ENCODE assay signal across 9 cellular contexts in the genomic region with DNA sequence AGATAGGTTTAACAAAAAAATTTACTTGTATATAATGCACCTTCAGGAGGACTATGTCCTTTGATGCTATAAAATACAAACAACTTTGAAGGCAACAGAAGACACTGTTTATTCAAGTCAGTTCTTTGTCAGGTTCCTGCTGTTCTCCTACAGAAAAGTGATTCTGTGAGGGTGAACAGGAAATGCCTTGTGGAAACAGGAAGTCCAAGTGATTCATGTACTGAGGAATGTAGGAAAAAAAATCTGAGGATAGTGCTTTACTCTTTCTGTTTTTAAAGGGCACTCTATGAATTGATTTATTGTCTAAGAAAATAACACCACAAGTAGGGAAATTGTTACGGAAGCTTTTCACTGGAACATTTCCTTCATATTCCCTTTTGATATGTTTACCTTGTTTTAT.
A peak's percentile ranks its signal among the peaks of the same experiment; 100 is the strongest.
DNase-seq lines count a peak whose midpoint lies in the region; ATAC-seq and TF ChIP-seq lines count a peak whose summit lies in the region.
"Had no signal": no experiment of that assay in that cellular context is flagged by ENCODE, and none has a peak within 500 bp of the region (broad histone marks: within the 10 kb centered on the region; RNA-seq: fewer than 3 reads in every experiment).

No MANE protein-coding gene starts in this region.

- H2AFZ ChIP-seq in smooth muscle cell (ENCODE audit: low read depth), result peak overlapping the region; percentile 20

- H3K4me3 ChIP-seq in HFF-Myc (replicated peaks; ENCODE audit: low read depth, low read length) (no peak overlapping the region), smooth muscle cell (no peak overlapping the region)

- H3K4me1 ChIP-seq in smooth muscle cell (ENCODE audit: low read depth), result no peaks in the 10 kb centered on the region

- H3K9ac ChIP-seq in smooth muscle cell (ENCODE audit: low read depth), result no peak overlapping the region

- H3F3A ChIP-seq in smooth muscle cell (ENCODE audit: low read depth), result no peaks in the 10 kb centered on the region

- no peaks in the 10 kb centered on the region for H3K9me3 ChIP-seq in smooth muscle cell (replicated peaks; ENCODE audit: low read depth)

- no peaks in the 10 kb centered on the region for H3K79me2 ChIP-seq in smooth muscle cell (ENCODE audit: low read depth)

- peak overlapping the region; percentile 11 for H3K27ac ChIP-seq in smooth muscle cell (ENCODE audit: low read depth)

- DNase-seq in HFF-Myc (ENCODE audit: extremely low read depth, low read depth), result peak; percentile 66
- DNase-seq in SW 1271 (lab: John Stamatoyannopoulos, UW), result peak; percentile 75 to 97
- DNase-seq in glomerular endothelial cell (ENCODE audit: extremely low read depth, low read depth, low spot score), result peak; percentile 64
- DNase-seq in smooth muscle cell (lab: John Stamatoyannopoulos, UW; ENCODE audit: unreplicated experiment), result no peak
- DNase-seq in NCI-H345 (lab: John Stamatoyannopoulos, UW), result no peak
- DNase-seq in DMS114 treated with DMSO at 0.1 percent for 48 hours (lab: John Stamatoyannopoulos, UW; ENCODE audit: unreplicated experiment), result no peak
- DNase-seq: H7, RPMI8226 had no signal

- H3K36me3 ChIP-seq in smooth muscle cell (ENCODE audit: low read depth), result no peaks in the 10 kb centered on the region

- ATAC-seq in GM21619 (IDR thresholded peaks at IDR 0.05; ENCODE audit: unreplicated experiment), result no peak

- WGBS in smooth muscle cell (ENCODE audit: low lambda C conversion rate), result 61% methylated on average over 1 of the region's 1 CpG

- peak overlapping the region; percentile 19 for H3K4me2 ChIP-seq in smooth muscle cell

- H4K20me1 ChIP-seq in smooth muscle cell (ENCODE audit: low read depth), result no peaks in the 10 kb centered on the region

- TF ChIP-seq CTCF in HFF-Myc (IDR thresholded peaks at IDR 0.05; ENCODE audit: low read depth, low read length, missing control alignments) (no peak), smooth muscle cell (IDR thresholded peaks at IDR 0.05; ENCODE audit: borderline replicate concordance, insufficient read depth, poor library complexity, severe bottlenecking) (no peak)

- H3K27me3 ChIP-seq in smooth muscle cell (ENCODE audit: low read depth), result no peaks in the 10 kb centered on the region

Comparison
In these comparisons a context has a peak if more than half of its experiments do, and no peak if none do; other contexts are left out.
1. DNase-seq: peak in HFF-Myc (single experiment), SW 1271 (2 of 2) and glomerular endothelial cell (single experiment); none in smooth muscle cell (single experiment), NCI-H345 (single experiment) and DMS114 treated with DMSO at 0.1 percent for 48 hours (single experiment).